In the genomic region with DNA sequence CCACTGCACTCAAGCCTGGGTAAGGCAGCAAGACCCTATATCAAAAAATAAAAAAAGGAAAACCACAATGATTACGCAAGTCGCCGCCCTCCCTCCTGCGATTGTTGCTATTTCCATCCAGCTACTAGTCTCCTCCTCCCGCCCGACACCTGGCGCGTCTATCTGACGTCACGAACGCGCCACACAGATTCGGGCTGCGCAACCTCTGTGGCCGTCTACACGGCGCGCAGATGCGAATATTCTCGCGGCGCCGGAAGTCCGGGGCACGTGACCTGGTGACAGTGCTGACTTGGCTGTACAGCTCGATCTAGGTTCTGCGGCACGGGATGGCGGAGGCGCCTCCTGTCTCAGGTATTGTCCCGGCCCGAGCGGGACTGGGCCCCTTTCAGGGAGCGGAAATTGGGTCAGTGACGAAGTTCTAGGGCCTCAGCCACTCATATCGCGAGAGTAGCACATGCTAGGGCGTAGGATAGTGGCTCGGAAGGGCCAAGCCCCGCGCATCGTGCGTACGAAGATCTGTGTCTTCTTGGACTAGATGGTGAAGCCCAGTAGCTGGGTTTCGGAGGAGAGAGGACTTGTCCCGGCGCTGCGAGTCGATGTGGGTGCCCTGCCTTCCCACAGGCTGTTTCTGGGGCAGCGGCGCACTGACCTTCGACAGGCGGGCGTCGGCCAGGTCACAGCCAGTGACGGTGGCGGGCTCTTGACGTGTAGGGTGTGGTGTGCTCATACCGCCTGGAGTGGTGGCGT, we compare ENCODE assay signal across 8 cellular contexts. TPM values are rescaled to one million over a fixed set of nuclear protein-coding genes. Genes with fewer than 3 reads are reported as not detected.
DNase-seq lines count a peak whose midpoint lies in the region; ATAC-seq, FAIRE-seq and TF ChIP-seq lines count a peak whose summit lies in the region.

A gene (plus strand): TSS at position 270 of the 747 bp plus-strand sequence. CDS start 57 bp downstream, at position 327.

- H4K91ac ChIP-seq in H1 (replicated peaks; ENCODE audit: insufficient read length, low read length) (peak within 1 kb of the TSS; percentile 95), mesenchymal stem cell (ENCODE audit: low read length) (peak within 1 kb of the TSS; percentile 87)

- DNase-seq in COR-L47 (lab: John Stamatoyannopoulos, UW) (peak; percentile 95), HUDEP-2 (lab: John Stamatoyannopoulos, UW; ENCODE audit: unreplicated experiment in 76 of 76) (peak in 75 of 76 experiments; percentile 38 to 97 (median 94)), NT2/D1 (ENCODE audit: low read depth, low spot score) (peak; percentile 97), H1 (ENCODE audit: low read depth in 1 of 2, low spot score in 2 of 2) (peak; percentile 85 to 96), mesenchymal stem cell (peak; percentile 99)
- peak; percentile 99 for DNase-seq in activated CD8-positive, alpha-beta memory T cell treated with anti-CD3 and anti-CD28 coated beads, Interleukin-2, amount 10 ng/mL, durations not matched to agents 7 days and 5 days
- DNase-seq in stimulated activated CD8-positive, alpha-beta memory T cell treated with anti-CD3 and anti-CD28 coated beads, Interleukin-12 subunit alpha, Interleukin-12 subunit beta, amount 100 ng/mL, for 4 hours (ENCODE audit: low read depth) = peak; percentile 98

- H3K27ac Mint-ChIP-seq in activated CD8-positive, alpha-beta memory T cell treated with anti-CD3 and anti-CD28 coated beads, Interleukin-2, amount 10 ng/mL, durations not matched to agents 7 days and 5 days = peak within 1 kb of the TSS; percentile 100

- H3K79me1 ChIP-seq in H1 (ENCODE audit: low read depth, low read length) (peaks cover 3% of the 10 kb centered on the region), mesenchymal stem cell (replicated peaks; ENCODE audit: low read length, poor library complexity, severe bottlenecking) (peaks cover 14% of the 10 kb centered on the region)

- H2AFZ ChIP-seq in H1 (ENCODE audit: low read length) (peak within 1 kb of the TSS; percentile 78; the same call in 1 of the 2 replicates), mesenchymal stem cell (ENCODE audit: low read depth, low read length) (peak within 1 kb of the TSS; percentile 75)

- H4K8ac ChIP-seq in H1 (ENCODE audit: extremely low read depth, insufficient read depth, low read length) (peak within 1 kb of the TSS; percentile 100), mesenchymal stem cell (ENCODE audit: low read length) (peak within 1 kb of the TSS; percentile 99)

- H3K79me2 ChIP-seq in H1 (ENCODE audit: control insufficient read depth in 1 of 2, insufficient read depth in 2 of 2, low read length in 2 of 2) = peaks cover 0 to 40% of the 10 kb centered on the region in 2 experiments; a peak in 3 of 4 replicates

- ATAC-seq in GM21381 (IDR thresholded peaks at IDR 0.05; ENCODE audit: unreplicated experiment) = peak; percentile 85
- ATAC-seq in activated CD8-positive, alpha-beta memory T cell treated with anti-CD3 and anti-CD28 coated beads, Interleukin-2, amount 10 ng/mL, durations not matched to agents 7 days and 5 days = peak; percentile 92

- TF ChIP-seq RAD21 in H1 (IDR thresholded peaks at IDR 0.05 in 1 of 2, conservative IDR thresholded peaks at IDR 0.05 in 1 of 2; ENCODE audit: low read depth in 2 of 2, low read length in 2 of 2) = no peak

- H3K9ac ChIP-seq in NT2/D1 (ENCODE audit: insufficient read length, low read depth) (peak within 1 kb of the TSS; percentile 92), H1 (replicated peaks in 1 of 4; ENCODE audit: extremely low read depth in 1 of 4, low read depth in 3 of 4, low read length in 3 of 4) (peak within 1 kb of the TSS; percentile 91 to 100 (median 98)), mesenchymal stem cell (ENCODE audit: low read length) (peak within 1 kb of the TSS; percentile 100)

- peak within 1 kb of the TSS; percentile 91; the same call in 1 of the 2 replicates for H2BK12ac ChIP-seq in H1 (ENCODE audit: low read depth, low read length)
- peak within 1 kb of the TSS; percentile 79 to 87 for H2BK12ac ChIP-seq in mesenchymal stem cell (ENCODE audit: low read length in 2 of 2)

- H3K18ac ChIP-seq in H1 (ENCODE audit: extremely low read depth, low read length) (peak within 1 kb of the TSS; percentile 91), mesenchymal stem cell (ENCODE audit: low read depth in 1 of 2, low read length in 2 of 2) (peak within 1 kb of the TSS; percentile 93 to 99)

- H3K23ac ChIP-seq in H1 (ENCODE audit: insufficient read length) (no peak within 1 kb of the TSS), mesenchymal stem cell (ENCODE audit: low read length in 2 of 2) (peak within 1 kb of the TSS; percentile 86 to 94)

- H3K27me3 Mint-ChIP-seq in activated CD8-positive, alpha-beta memory T cell treated with anti-CD3 and anti-CD28 coated beads, Interleukin-2, amount 10 ng/mL, durations not matched to agents 7 days and 5 days = peaks cover 2% of the 10 kb centered on the region

- H2AK5ac ChIP-seq in H1 (ENCODE audit: low read depth, low read length) = peak within 1 kb of the TSS; percentile 3; the same call in 1 of the 2 replicates
- H2AK5ac ChIP-seq in mesenchymal stem cell (ENCODE audit: low read length, severe bottlenecking) = peak within 1 kb of the TSS; percentile 77

- peak within 1 kb of the TSS; percentile 87 for H3K4me3 ChIP-seq in NT2/D1 (ENCODE audit: insufficient read length, low read depth)
- H3K4me3 ChIP-seq in H1 (ENCODE audit: extremely low read depth in 1 of 4, insufficient read depth in 2 of 4, low read depth in 3 of 4, low read length in 4 of 4) = peak within 1 kb of the TSS; percentile 84 to 97 (median 90)
- H3K4me3 ChIP-seq in mesenchymal stem cell (ENCODE audit: insufficient read depth in 1 of 2, low read depth in 1 of 2, low read length in 2 of 2) = peak within 1 kb of the TSS; percentile 87 to 97

- WGBS in H1 (ENCODE audit: extremely low coverage in 1 of 2, insufficient coverage in 1 of 2, insufficient read length in 1 of 2, insufficient replicate concordance in 2 of 2, low coverage in 1 of 2, low lambda C conversion rate in 2 of 2, missing lambda C conversion rate in 1 of 2), 2 experiments = 1% methylated on average over 59 of the region's 60 CpGs; no CpG with 5 or more reads in 1 of the 2 experiments
- under 1% methylated on average over 60 of the region's 60 CpGs for WGBS in mesenchymal stem cell

- no peaks in the 10 kb centered on the region for H3K9me3 Mint-ChIP-seq in activated CD8-positive, alpha-beta memory T cell treated with anti-CD3 and anti-CD28 coated beads, Interleukin-2, amount 10 ng/mL, durations not matched to agents 7 days and 5 days (ENCODE audit: low read depth)

- H3K4me1 ChIP-seq in NT2/D1 (ENCODE audit: insufficient read depth, insufficient read length) (peaks cover 2% of the 10 kb centered on the region), H1 (replicated peaks in 1 of 4; ENCODE audit: control insufficient read depth in 3 of 4, insufficient read depth in 4 of 4, low read length in 3 of 4) (peaks cover 0 to 8% (median 2%) of the 10 kb centered on the region in 4 experiments; a peak in 3 of 7 replicates), mesenchymal stem cell (ENCODE audit: control insufficient read depth, insufficient read depth, low read depth, low read length) (peaks cover 9% of the 10 kb centered on the region)

- peak within 1 kb of the TSS; percentile 90 for H3K4ac ChIP-seq in H1 (replicated peaks; ENCODE audit: insufficient read length, low read depth, low read length)
- H3K4ac ChIP-seq in mesenchymal stem cell (ENCODE audit: low read depth in 1 of 2, low read length in 2 of 2) = peak within 1 kb of the TSS; percentile 94 to 98

- TF ChIP-seq POLR2A in H1 (IDR thresholded peaks at IDR 0.05; ENCODE audit: control extremely low read depth in 1 of 2, low read depth in 2 of 2, low read length in 2 of 2) = peak; percentile 95 to 96

- H3K36me3 ChIP-seq in NT2/D1 (ENCODE audit: insufficient read depth, insufficient read length, low read length) (peaks cover 38% of the 10 kb centered on the region), H1 (ENCODE audit: control insufficient read depth in 2 of 4, insufficient read depth in 4 of 4, low read length in 3 of 4) (peaks cover 0 to 14% (median 7%) of the 10 kb centered on the region in 4 experiments; a peak in 4 of 8 replicates), mesenchymal stem cell (ENCODE audit: control insufficient read depth in 1 of 2, insufficient read depth in 2 of 2, low read depth in 1 of 2, low read length in 2 of 2) (peaks cover 10 to 44% of the 10 kb centered on the region in 2 experiments)

- H3K36me3 Mint-ChIP-seq in activated CD8-positive, alpha-beta memory T cell treated with anti-CD3 and anti-CD28 coated beads, Interleukin-2, amount 10 ng/mL, durations not matched to agents 7 days and 5 days = peaks cover 44% of the 10 kb centered on the region

- POLR2A ChIA-PET in H1 (lab: Charles Lee; ENCODE audit: partially characterized antibody) = interaction anchor here (0.6 to 4.3 kb wide), 25 partner anchors 9 to 740 kb away, joined by 3 to 29 read pairs (median 4); a partner anchor contains a TSS

- peak within 1 kb of the TSS; percentile 99 for H3K27ac ChIP-seq in H1 (ENCODE audit: low read depth, low read length)
- H3K27ac ChIP-seq in mesenchymal stem cell (ENCODE audit: low read length, poor library complexity, severe bottlenecking) = peak within 1 kb of the TSS; percentile 97

- H2BK15ac ChIP-seq in H1 (ENCODE audit: low read length) (peak within 1 kb of the TSS; percentile 98; the same call in 1 of the 2 replicates), mesenchymal stem cell (ENCODE audit: low read depth, poor library complexity, severe bottlenecking) (peak within 1 kb of the TSS; percentile 40)

- H3K27me3 ChIP-seq in NT2/D1 (ENCODE audit: insufficient read depth, insufficient read length) (no peaks in the 10 kb centered on the region), H1 (replicated peaks in 1 of 4; ENCODE audit: control insufficient read depth in 3 of 4, extremely low read depth in 1 of 4, insufficient read depth in 3 of 4, low read length in 3 of 4) (no peaks in the 10 kb centered on the region), mesenchymal stem cell (ENCODE audit: control insufficient read depth in 1 of 2, insufficient read depth in 1 of 2, low read length in 2 of 2) (no peaks in the 10 kb centered on the region)

- H3K23me2 ChIP-seq in H1 (ENCODE audit: low read depth, low read length) = no peaks in the 10 kb centered on the region; the same call in 1 of the 2 replicates

- H2BK5ac ChIP-seq in H1 (ENCODE audit: low read depth, low read length) (peak within 1 kb of the TSS; percentile 99), mesenchymal stem cell (ENCODE audit: low read depth, low read length, poor library complexity, severe bottlenecking) (peak within 1 kb of the TSS; percentile 83)

- H3K14ac ChIP-seq in H1 (ENCODE audit: insufficient read length) (no peak within 1 kb of the TSS), mesenchymal stem cell (ENCODE audit: low read length in 2 of 2) (peak within 1 kb of the TSS in 1 of 2 experiments; percentile 98)

- peak within 1 kb of the TSS; percentile 98 for H3K4me3 Mint-ChIP-seq in activated CD8-positive, alpha-beta memory T cell treated with anti-CD3 and anti-CD28 coated beads, Interleukin-2, amount 10 ng/mL, durations not matched to agents 7 days and 5 days

- TF ChIP-seq CTCF in H1 (IDR thresholded peaks at IDR 0.05; ENCODE audit: control extremely low read depth in 1 of 3, insufficient read depth in 1 of 3, low read depth in 1 of 3, low read length in 3 of 3) = no peak

- H4K5ac ChIP-seq in H1 (ENCODE audit: insufficient read length, low read depth, low read length) = peak within 1 kb of the TSS; percentile 99

- CTCF ChIA-PET in activated CD8-positive, alpha-beta memory T cell treated with anti-CD3 and anti-CD28 coated beads, Interleukin-2, amount 10 ng/mL, durations not matched to agents 7 days and 5 days (lab: Charles Lee) = interaction anchor here (0.6 to 1.1 kb wide), 10 partner anchors 10 to 523 kb away, joined by 3 to 11 read pairs (median 3); a partner anchor contains a TSS
- CTCF ChIA-PET in H1 (lab: Charles Lee; ENCODE audit: partially characterized antibody) = interaction anchor here (0.6 to 2.1 kb wide), 5 partner anchors 26 to 177 kb away, joined by 3 to 7 read pairs (median 3); no protein-coding TSS in a partner anchor

- no peaks in the 10 kb centered on the region for H4K20me1 ChIP-seq in H1 (replicated peaks in 1 of 2; ENCODE audit: control insufficient read depth in 1 of 2, insufficient read depth in 2 of 2, low read length in 2 of 2)

- H2BK20ac ChIP-seq in H1 (ENCODE audit: low read length) = no peak within 1 kb of the TSS

- TF ChIP-seq EP300 in H1 (IDR thresholded peaks at IDR 0.05; ENCODE audit: borderline replicate concordance in 1 of 2, low read depth in 2 of 2, low read length in 2 of 2) = no peak

- H2BK120ac ChIP-seq in H1 (replicated peaks; ENCODE audit: low read depth, low read length) (peak within 1 kb of the TSS; percentile 92), mesenchymal stem cell (ENCODE audit: low read depth, low read length) (peak within 1 kb of the TSS; percentile 75)

- H3K56ac ChIP-seq in H1 (replicated peaks; ENCODE audit: insufficient read length, low read depth, low read length) = peak within 1 kb of the TSS; percentile 96

- peak within 1 kb of the TSS; percentile 74 to 85 for H3K4me2 ChIP-seq in H1 (ENCODE audit: insufficient read depth in 1 of 2, low read depth in 2 of 2, low read length in 2 of 2)
- peak within 1 kb of the TSS; percentile 89 for H3K4me2 ChIP-seq in mesenchymal stem cell (ENCODE audit: low read length, poor library complexity, severe bottlenecking)

- peak; percentile 32 for FAIRE-seq in H1 (lab: Jason Lieb, UNC)

- H3K9me3 ChIP-seq in NT2/D1 (ENCODE audit: insufficient read depth, low read length) (no peaks in the 10 kb centered on the region), H1 (ENCODE audit: insufficient read depth in 2 of 2, low read depth in 1 of 2, low read length in 1 of 2) (no peaks in the 10 kb centered on the region), mesenchymal stem cell (ENCODE audit: control insufficient read depth, low read length) (no peaks in the 10 kb centered on the region)

- peaks cover 61% of the 10 kb centered on the region for H3K4me1 Mint-ChIP-seq in activated CD8-positive, alpha-beta memory T cell treated with anti-CD3 and anti-CD28 coated beads, Interleukin-2, amount 10 ng/mL, durations not matched to agents 7 days and 5 days

RNA-seq across cellular contexts. Expression of the gene that starts here (rescaled TPM):
- 10 to 100 TPM; 46.3 to 48.1 TPM for total RNA-seq in activated CD8-positive, alpha-beta memory T cell treated with anti-CD3 and anti-CD28 coated beads, Interleukin-2, amount 10 ng/mL, durations not matched to agents 7 days and 5 days
- total RNA-seq in H1 (2021; fragmentation: NEBNext Ultra II Directional; extraction: Animal tissue kit (Norgen Biotek cat#: 25700)) = 26.1 and 28.4 TPM in 2 replicates
- 19.2 and 19.4 TPM in 2 replicates for polyA plus RNA-seq in H1 (2011; rRNA removed)
- 26.2 TPM for polyA plus RNA-seq in H1 (2011; cell fraction: cytosol; rRNA removed)
- polyA plus RNA-seq in H1 (2011; cell fraction: nucleus; rRNA removed) = 28.7 TPM
- polyA plus RNA-seq in H1 (2012, experiment 1 of 2) = 19.9 to 24.8 TPM (median 23.0 TPM) in 4 replicates
- 2.8 TPM for polyA plus RNA-seq in H1 (2012, experiment 2 of 2)
- polyA plus RNA-seq in H1 (2013, experiment 1 of 2) = 19.3 TPM
- polyA plus RNA-seq in H1 (2013, experiment 2 of 2) = 18.0 TPM
- polyA minus RNA-seq in H1 (2011; rRNA and poly(A)+ RNA removed) = 67.5 and 81.0 TPM in 2 replicates
- polyA minus RNA-seq in H1 (2011; cell fraction: cytosol; rRNA and poly(A)+ RNA removed) = 25.2 TPM
- polyA minus RNA-seq in H1 (2011; cell fraction: nucleus; rRNA and poly(A)+ RNA removed) = 27.9 TPM
- 21.7 TPM for polyA plus RNA-seq in mesenchymal stem cell (2013, experiment 1 of 2)
- polyA plus RNA-seq in mesenchymal stem cell (2013, experiment 2 of 2) = 21.5 TPM

Comparison
In these comparisons a context has a peak if more than half of its experiments do, and no peak if none do; other contexts are left out.
1. Peak in every context shown above with its lines: DNase-seq, ATAC-seq, H3K4me3 ChIP-seq and H3K27ac ChIP-seq.